ENCODE assay signal across 2 cellular contexts in the genomic region with DNA sequence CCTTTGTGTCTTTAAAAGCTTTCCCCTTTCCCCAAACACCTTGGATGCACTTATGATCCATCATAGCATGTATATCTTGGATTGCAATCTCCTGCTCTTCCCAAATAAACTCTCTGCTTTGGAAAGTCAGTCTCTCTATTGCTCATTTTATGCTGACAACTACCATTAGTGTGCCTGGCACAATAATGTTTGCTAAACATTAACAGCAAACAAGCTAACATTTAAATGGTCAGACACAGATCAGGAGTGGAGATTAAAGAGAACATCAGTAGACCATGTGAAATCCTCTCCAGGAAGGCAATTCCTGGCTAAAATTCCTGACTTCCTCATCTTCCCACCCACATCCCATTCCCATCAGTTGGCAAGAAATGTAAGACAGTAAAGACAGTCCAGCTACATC.
TF ChIP-seq lines count a peak whose summit lies in the region.

No MANE protein-coding gene starts in this region.

TF ChIP-seq in SK-N-SH, 30 proteins besides CTCF, POLR2A, EP300 and RAD21:
- no peak for TF ChIP-seq ZBTB33 (IDR thresholded peaks at IDR 0.05; ENCODE audit: borderline replicate concordance, low read depth)
- TF ChIP-seq RCOR1 (IDR thresholded peaks at IDR 0.05; ENCODE audit: low read length), result no peak
- 0 out of 2 replicates have a peak, but pooled peaks have one; percentile 6 for TF ChIP-seq GATA2 (CRISPR knock-in tag; IDR thresholded peaks at IDR 0.05)
- TF ChIP-seq, protein P1, sequence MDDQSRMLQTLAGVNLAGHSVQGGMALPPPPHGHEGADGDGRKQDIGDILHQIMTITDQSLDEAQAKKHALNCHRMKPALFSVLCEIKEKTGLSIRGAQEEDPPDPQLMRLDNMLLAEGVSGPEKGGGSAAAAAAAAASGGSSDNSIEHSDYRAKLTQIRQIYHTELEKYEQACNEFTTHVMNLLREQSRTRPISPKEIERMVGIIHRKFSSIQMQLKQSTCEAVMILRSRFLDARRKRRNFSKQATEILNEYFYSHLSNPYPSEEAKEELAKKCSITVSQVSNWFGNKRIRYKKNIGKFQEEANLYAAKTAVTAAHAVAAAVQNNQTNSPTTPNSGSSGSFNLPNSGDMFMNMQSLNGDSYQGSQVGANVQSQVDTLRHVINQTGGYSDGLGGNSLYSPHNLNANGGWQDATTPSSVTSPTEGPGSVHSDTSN (IDR thresholded peaks at IDR 0.05), result no peak
- no peak for TF ChIP-seq FOSL2 (IDR thresholded peaks at IDR 0.05; ENCODE audit: borderline replicate concordance, low read depth)
- no peak for TF ChIP-seq MEF2A (IDR thresholded peaks at IDR 0.05; ENCODE audit: borderline replicate concordance, low read depth)
- TF ChIP-seq CHD2 (IDR thresholded peaks at IDR 0.05; ENCODE audit: low read length, partially characterized antibody), result no peak

TF ChIP-seq in SK-N-SH treated with all-trans-retinoic acid at 6 μM for 48 hours, 23 proteins besides CTCF, POLR2A, EP300 and RAD21 (continued from another document):
- TF ChIP-seq, protein P2, sequence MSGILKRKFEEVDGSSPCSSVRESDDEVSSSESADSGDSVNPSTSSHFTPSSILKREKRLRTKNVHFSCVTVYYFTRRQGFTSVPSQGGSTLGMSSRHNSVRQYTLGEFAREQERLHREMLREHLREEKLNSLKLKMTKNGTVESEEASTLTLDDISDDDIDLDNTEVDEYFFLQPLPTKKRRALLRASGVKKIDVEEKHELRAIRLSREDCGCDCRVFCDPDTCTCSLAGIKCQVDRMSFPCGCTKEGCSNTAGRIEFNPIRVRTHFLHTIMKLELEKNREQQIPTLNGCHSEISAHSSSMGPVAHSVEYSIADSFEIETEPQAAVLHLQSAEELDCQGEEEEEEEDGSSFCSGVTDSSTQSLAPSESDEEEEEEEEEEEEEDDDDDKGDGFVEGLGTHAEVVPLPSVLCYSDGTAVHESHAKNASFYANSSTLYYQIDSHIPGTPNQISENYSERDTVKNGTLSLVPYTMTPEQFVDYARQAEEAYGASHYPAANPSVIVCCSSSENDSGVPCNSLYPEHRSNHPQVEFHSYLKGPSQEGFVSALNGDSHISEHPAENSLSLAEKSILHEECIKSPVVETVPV (CRISPR knock-in tag; IDR thresholded peaks at IDR 0.05), result no peak
- TF ChIP-seq ZNF565 (CRISPR knock-in tag; conservative IDR thresholded peaks at IDR 0.05; ENCODE audit: low read depth), result no peak
- no peak for TF ChIP-seq ARNTL (CRISPR knock-in tag; IDR thresholded peaks at IDR 0.05; ENCODE audit: borderline replicate concordance, low read depth)
- no peak for TF ChIP-seq RARB (CRISPR knock-in tag; IDR thresholded peaks at IDR 0.05)
- no peak for TF ChIP-seq CSDC2 (CRISPR knock-in tag; IDR thresholded peaks at IDR 0.05)
- TF ChIP-seq, protein P3, sequence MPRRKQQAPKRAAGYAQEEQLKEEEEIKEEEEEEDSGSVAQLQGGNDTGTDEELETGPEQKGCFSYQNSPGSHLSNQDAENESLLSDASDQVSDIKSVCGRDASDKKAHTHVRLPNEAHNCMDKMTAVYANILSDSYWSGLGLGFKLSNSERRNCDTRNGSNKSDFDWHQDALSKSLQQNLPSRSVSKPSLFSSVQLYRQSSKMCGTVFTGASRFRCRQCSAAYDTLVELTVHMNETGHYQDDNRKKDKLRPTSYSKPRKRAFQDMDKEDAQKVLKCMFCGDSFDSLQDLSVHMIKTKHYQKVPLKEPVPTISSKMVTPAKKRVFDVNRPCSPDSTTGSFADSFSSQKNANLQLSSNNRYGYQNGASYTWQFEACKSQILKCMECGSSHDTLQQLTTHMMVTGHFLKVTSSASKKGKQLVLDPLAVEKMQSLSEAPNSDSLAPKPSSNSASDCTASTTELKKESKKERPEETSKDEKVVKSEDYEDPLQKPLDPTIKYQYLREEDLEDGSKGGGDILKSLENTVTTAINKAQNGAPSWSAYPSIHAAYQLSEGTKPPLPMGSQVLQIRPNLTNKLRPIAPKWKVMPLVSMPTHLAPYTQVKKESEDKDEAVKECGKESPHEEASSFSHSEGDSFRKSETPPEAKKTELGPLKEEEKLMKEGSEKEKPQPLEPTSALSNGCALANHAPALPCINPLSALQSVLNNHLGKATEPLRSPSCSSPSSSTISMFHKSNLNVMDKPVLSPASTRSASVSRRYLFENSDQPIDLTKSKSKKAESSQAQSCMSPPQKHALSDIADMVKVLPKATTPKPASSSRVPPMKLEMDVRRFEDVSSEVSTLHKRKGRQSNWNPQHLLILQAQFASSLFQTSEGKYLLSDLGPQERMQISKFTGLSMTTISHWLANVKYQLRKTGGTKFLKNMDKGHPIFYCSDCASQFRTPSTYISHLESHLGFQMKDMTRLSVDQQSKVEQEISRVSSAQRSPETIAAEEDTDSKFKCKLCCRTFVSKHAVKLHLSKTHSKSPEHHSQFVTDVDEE (CRISPR knock-in tag; IDR thresholded peaks at IDR 0.05), result no peak
- no peak for TF ChIP-seq ZNF70 (CRISPR knock-in tag; IDR thresholded peaks at IDR 0.05)
- TF ChIP-seq ISL1 (CRISPR knock-in tag; IDR thresholded peaks at IDR 0.05), result no peak
- no peak for TF ChIP-seq ZFP3 (CRISPR knock-in tag; IDR thresholded peaks at IDR 0.05)
- TF ChIP-seq ESRRG (CRISPR knock-in tag; IDR thresholded peaks at IDR 0.05), result no peak
